16 cellular contexts compared by ENCODE assay signal in the genomic region with DNA sequence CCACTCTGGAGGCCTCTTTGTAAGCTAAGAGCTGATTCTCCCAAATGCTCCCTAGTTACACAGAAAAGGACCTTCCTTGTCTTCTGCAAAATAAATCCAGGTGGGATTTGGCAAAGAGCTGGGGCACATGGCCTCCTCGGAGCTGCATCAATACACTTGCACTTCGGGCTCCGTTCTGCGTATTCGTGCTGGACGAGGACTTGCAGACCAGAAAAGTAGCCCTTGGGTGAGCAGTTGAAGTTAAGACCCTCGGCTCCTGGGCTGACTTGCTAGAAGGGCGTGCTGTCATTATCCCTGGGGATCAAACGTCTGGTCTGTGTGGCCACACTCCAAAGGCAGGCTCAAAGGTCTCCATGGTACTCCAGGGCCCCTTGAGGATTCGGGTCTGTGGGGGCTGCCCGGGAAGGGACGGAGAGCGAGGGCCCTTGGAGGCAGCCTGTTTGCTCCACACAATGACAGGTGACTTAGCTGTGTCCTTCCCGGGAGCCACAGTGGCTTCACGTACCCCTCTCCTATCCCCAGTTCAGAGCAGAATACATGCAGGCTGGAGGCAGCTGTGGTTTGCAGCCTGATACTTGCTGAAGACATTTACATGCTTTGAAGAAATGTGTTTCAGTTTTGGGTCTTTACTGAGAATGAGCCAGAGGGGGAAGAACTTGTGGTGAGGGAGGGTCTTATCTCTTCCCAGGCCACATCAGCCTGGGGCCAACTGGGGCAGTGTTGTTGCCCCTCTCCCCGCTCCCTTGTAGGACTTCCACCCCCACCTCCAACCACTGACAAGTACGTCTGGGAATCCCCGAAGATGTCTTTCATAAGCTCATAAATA. TPM values are rescaled to one million over a fixed set of nuclear protein-coding genes. Genes with fewer than 3 reads are reported as not detected.
DNase-seq lines count a peak whose midpoint lies in the region; ATAC-seq and TF ChIP-seq lines count a peak whose summit lies in the region.
"Had no signal": no experiment of that assay in that cellular context is flagged by ENCODE, and none has a peak within 500 bp of the region (broad histone marks: within the 10 kb centered on the region; RNA-seq: fewer than 3 reads in every experiment).

No MANE protein-coding gene starts in this region.

- H3K36me3 ChIP-seq in neutrophil, result no peaks in the 10 kb centered on the region
- H3K36me3 ChIP-seq: ascending aorta, upper lobe of left lung had no signal

- ATAC-seq in GM18498 (IDR thresholded peaks at IDR 0.05; ENCODE audit: unreplicated experiment) (no peak), GM21367 (IDR thresholded peaks at IDR 0.05; ENCODE audit: unreplicated experiment) (no peak)

- H3K4me1 Mint-ChIP-seq in activated CD4-positive, alpha-beta T cell treated with anti-CD3 and anti-CD28 coated beads, Interleukin-2, amount 10 ng/mL, durations not matched to agents 24 days and 14 days, result peaks cover 47% of the 10 kb centered on the region
- peaks cover 30% of the 10 kb centered on the region for H3K4me1 Mint-ChIP-seq in activated naive CD8-positive, alpha-beta T cell treated with anti-CD3 and anti-CD28 coated beads for 36 hours

- H3K4me3 Mint-ChIP-seq in activated CD4-positive, alpha-beta T cell treated with anti-CD3 and anti-CD28 coated beads, Interleukin-2, amount 10 ng/mL, durations not matched to agents 24 days and 14 days, result peak overlapping the region; percentile 64
- H3K4me3 Mint-ChIP-seq in activated naive CD8-positive, alpha-beta T cell treated with anti-CD3 and anti-CD28 coated beads for 36 hours, result no peak overlapping the region
- H3K4me3 Mint-ChIP-seq: H9 had no signal

- TF ChIP-seq CTCF in GM12865 (IDR thresholded peaks at IDR 0.05; ENCODE audit: insufficient read depth, low read depth, low read length, missing control alignments) (no peak), neutrophil (IDR thresholded peaks at IDR 0.05) (no peak)

- peaks cover 100% of the 10 kb centered on the region in 2 experiments for H3K4me1 ChIP-seq in neutrophil (ENCODE audit: control insufficient read depth in 1 of 2, insufficient read depth in 1 of 2, low read depth in 1 of 2, low read length in 1 of 2)
- H3K4me1 ChIP-seq: ascending aorta had no signal

- H3K27me3 ChIP-seq in neutrophil, result no peaks in the 10 kb centered on the region
- H3K27me3 ChIP-seq: ascending aorta, upper lobe of left lung had no signal

- H3K27ac Mint-ChIP-seq in activated CD4-positive, alpha-beta T cell treated with anti-CD3 and anti-CD28 coated beads, Interleukin-2, amount 10 ng/mL, durations not matched to agents 24 days and 14 days, result peak overlapping the region; percentile 73
- peak overlapping the region; percentile 9 for H3K27ac Mint-ChIP-seq in activated naive CD8-positive, alpha-beta T cell treated with anti-CD3 and anti-CD28 coated beads for 36 hours

- H3K27me3 Mint-ChIP-seq in activated CD4-positive, alpha-beta T cell treated with anti-CD3 and anti-CD28 coated beads, Interleukin-2, amount 10 ng/mL, durations not matched to agents 24 days and 14 days, result peaks cover 7% of the 10 kb centered on the region
- peaks cover 10% of the 10 kb centered on the region for H3K27me3 Mint-ChIP-seq in activated naive CD8-positive, alpha-beta T cell treated with anti-CD3 and anti-CD28 coated beads for 36 hours

- no peaks in the 10 kb centered on the region for H3K36me3 Mint-ChIP-seq in activated CD4-positive, alpha-beta T cell treated with anti-CD3 and anti-CD28 coated beads, Interleukin-2, amount 10 ng/mL, durations not matched to agents 24 days and 14 days (ENCODE audit: low read depth)
- H3K36me3 Mint-ChIP-seq in activated naive CD8-positive, alpha-beta T cell treated with anti-CD3 and anti-CD28 coated beads for 36 hours, result no peaks in the 10 kb centered on the region
- H3K36me3 Mint-ChIP-seq: T-cell had no signal

- intact Hi-C loops in activated CD4-positive, alpha-beta T cell treated with anti-CD3 and anti-CD28 coated beads, Interleukin-2, amount 10 ng/mL, durations not matched to agents 24 days and 14 days (cut with micrococcal nuclease), result no loop called here

- no peaks in the 10 kb centered on the region for H3K9me3 ChIP-seq in neutrophil
- H3K9me3 ChIP-seq: ascending aorta, upper lobe of left lung had no signal

- peak; percentile 78 for DNase-seq in activated CD4-positive, alpha-beta T cell treated with anti-CD3 and anti-CD28 coated beads, Interleukin-2, amount 10 ng/mL, durations not matched to agents 24 days and 14 days
- no peak for DNase-seq in activated CD4-positive, alpha-beta T cell treated with anti-CD3 and anti-CD28 coated beads for 1 hour
- peak; percentile 62 for DNase-seq in GM12865 (ENCODE audit: low read depth)
- peak; percentile 26 for DNase-seq in activated naive CD8-positive, alpha-beta T cell treated with anti-CD3 and anti-CD28 coated beads for 36 hours
- no peak for DNase-seq in NK-92 treated with Interleukin-12 subunit alpha and Interleukin-12 subunit beta, amount 100 ng/mL, for 24 hours (lab: John Stamatoyannopoulos, UW)
- DNase-seq: activated CD8-positive, alpha-beta memory T cell treated with anti-CD3 and anti-CD28 coated beads for 24 hours; H9; mesendoderm; NCI-H1048; stimulated activated CD8-positive, alpha-beta memory T cell treated with anti-CD3 and anti-CD28 coated beads, Interleukin-4, amount 100 ng/mL, for 48 hours; T-cell; upper lobe of left lung had no signal

- H3K4me3 ChIP-seq in GM12865 (ENCODE audit: low read depth, low read length) (peak overlapping the region; percentile 4; the same call in 1 of the 2 replicates), neutrophil (ENCODE audit: low read depth in 1 of 2, low read length in 1 of 2) (no peak overlapping the region)
- H3K4me3 ChIP-seq: ascending aorta, upper lobe of left lung had no signal

- H3K27ac ChIP-seq in neutrophil, result peak overlapping the region; percentile 96
- H3K27ac ChIP-seq: ascending aorta, upper lobe of left lung had no signal

- H3K9me3 Mint-ChIP-seq in activated CD4-positive, alpha-beta T cell treated with anti-CD3 and anti-CD28 coated beads, Interleukin-2, amount 10 ng/mL, durations not matched to agents 24 days and 14 days, result peaks cover 4% of the 10 kb centered on the region
- H3K9me3 Mint-ChIP-seq in activated naive CD8-positive, alpha-beta T cell treated with anti-CD3 and anti-CD28 coated beads for 36 hours, result no peaks in the 10 kb centered on the region
- H3K9me3 Mint-ChIP-seq: H9, T-cell had no signal

RNA-seq across cellular contexts. Expression of gene RFLNB, which starts 51.2 kb away (rescaled TPM):
- 91.3 and 93.4 TPM in 2 replicates for total RNA-seq in activated CD4-positive, alpha-beta T cell treated with anti-CD3 and anti-CD28 coated beads, Interleukin-2, amount 10 ng/mL, durations not matched to agents 24 days and 14 days
- total RNA-seq in activated naive CD8-positive, alpha-beta T cell treated with anti-CD3 and anti-CD28 coated beads for 36 hours, result 10 to 100 TPM; 37.3 to 38.4 TPM

Comparison
In these comparisons a context has a peak if more than half of its experiments do, and no peak if none do; other contexts are left out.
1. DNase-seq: peak in activated CD4-positive, alpha-beta T cell treated with anti-CD3 and anti-CD28 coated beads, Interleukin-2, amount 10 ng/mL, durations not matched to agents 24 days and 14 days (single experiment), GM12865 (single experiment) and activated naive CD8-positive, alpha-beta T cell treated with anti-CD3 and anti-CD28 coated beads for 36 hours (single experiment); none in activated CD4-positive, alpha-beta T cell treated with anti-CD3 and anti-CD28 coated beads for 1 hour (single experiment) and NK-92 treated with Interleukin-12 subunit alpha and Interleukin-12 subunit beta, amount 100 ng/mL, for 24 hours (single experiment).